6 cellular contexts compared by ENCODE assay signal in genomic region chr1:172690925-172691324, GRCh38. TPM values are rescaled to one million over a fixed set of nuclear protein-coding genes. Genes with fewer than 3 reads are reported as not detected.
"Had no signal": no experiment of that assay in that cellular context is flagged by ENCODE, and none has a peak within 500 bp of the region (broad histone marks: within the 10 kb centered on the region; RNA-seq: fewer than 3 reads in every experiment).

No MANE protein-coding gene starts in this region.

RNA-seq across cellular contexts. Expression of gene FASLG, which starts 32.0 kb away (rescaled TPM):
- total RNA-seq: activated B cell treated with CpG ODN at 0.5 μM for 24 hours, astrocyte, body of pancreas, cardiac muscle cell, chondrocyte had no signal
- polyA plus RNA-seq: aorta, cardiac muscle cell had no signal
